In genomic region chr22:47292546-47293320, GRCh38 we compare ENCODE assay signal across 17 cellular contexts.
DNase-seq lines count a peak whose midpoint lies in the region; ATAC-seq and TF ChIP-seq lines count a peak whose summit lies in the region.
"Had no signal": no experiment of that assay in that cellular context is flagged by ENCODE, and none has a peak within 500 bp of the region (broad histone marks: within the 10 kb centered on the region; RNA-seq: fewer than 3 reads in every experiment).

No MANE protein-coding gene starts in this region.

- H3K36me3 Mint-ChIP-seq in activated CD4-positive, alpha-beta T cell treated with anti-CD3 and anti-CD28 coated beads, Interleukin-2, amount 10 ng/mL, durations not matched to agents 7 days and 5 days (ENCODE audit: low read depth) = no peaks in the 10 kb centered on the region
- H3K36me3 Mint-ChIP-seq in activated T-cell treated with anti-CD3 and anti-CD28 coated beads, Interleukin-2, amount 50 U/mL, for 4 hours (ENCODE audit: insufficient read depth) = no peaks in the 10 kb centered on the region
- H3K36me3 Mint-ChIP-seq: natural killer cell had no signal

- H3K4me1 ChIP-seq in esophagus squamous epithelium (peaks cover 0 to 5% (median 0%) of the 10 kb centered on the region in 3 donors), upper lobe of left lung (peaks cover 0 to 15% (median 6%) of the 10 kb centered on the region in 4 donors)
- H3K4me1 ChIP-seq: BE2C had no signal

- WGBS in esophagus squamous epithelium, 2 donors = 65 to 67% methylated on average over 15 to 17 of the region's 18 CpGs
- 67 to 70% methylated on average over 18 of the region's 18 CpGs for WGBS in upper lobe of left lung, 2 donors

- H3K27me3 Mint-ChIP-seq in activated CD4-positive, alpha-beta T cell treated with anti-CD3 and anti-CD28 coated beads, Interleukin-2, amount 10 ng/mL, durations not matched to agents 7 days and 5 days = no peaks in the 10 kb centered on the region
- peaks cover 10% of the 10 kb centered on the region for H3K27me3 Mint-ChIP-seq in activated T-cell treated with anti-CD3 and anti-CD28 coated beads, Interleukin-2, amount 50 U/mL, for 4 hours (ENCODE audit: low read depth)
- H3K27me3 Mint-ChIP-seq: progenitor cell of endocrine pancreas had no signal

- H3K4me3 Mint-ChIP-seq in activated CD4-positive, alpha-beta T cell treated with anti-CD3 and anti-CD28 coated beads, Interleukin-2, amount 10 ng/mL, durations not matched to agents 7 days and 5 days = no peak overlapping the region
- no peak overlapping the region for H3K4me3 Mint-ChIP-seq in activated T-cell treated with anti-CD3 and anti-CD28 coated beads, Interleukin-2, amount 50 U/mL, for 4 hours
- H3K4me3 Mint-ChIP-seq: natural killer cell, T-helper 17 cell had no signal

- intact Hi-C loops in esophagus squamous epithelium (cut with DNase I) (no loop called here), posterior vena cava (cut with DNase I) (no loop called here)

- ATAC-seq in upper lobe of left lung (ENCODE audit: low FRiP score in 2 of 2) = no peak
- ATAC-seq in activated T-cell treated with anti-CD3 and anti-CD28 coated beads, Interleukin-2, amount 50 U/mL, for 4 hours = no peak
- ATAC-seq: gastroesophageal sphincter, natural killer cell, T-helper 17 cell had no signal

- POLR2A ChIA-PET in RWPE1 (lab: Yijun Ruan, JAX; ENCODE audit: low non-redundant PET) = no interaction called here
- POLR2A ChIA-PET in activated CD4-positive, alpha-beta T cell treated with anti-CD3 and anti-CD28 coated beads, Interleukin-2, amount 10 ng/mL, durations not matched to agents 7 days and 5 days (lab: Charles Lee) = no interaction called here

- peaks cover 0 to 70% (median 0%) of the 10 kb centered on the region in 4 donors for H3K27me3 ChIP-seq in esophagus squamous epithelium
- H3K27me3 ChIP-seq in upper lobe of left lung = no peaks in the 10 kb centered on the region
- H3K27me3 ChIP-seq: BE2C had no signal

- CTCF ChIA-PET in RWPE1 (lab: Yijun Ruan, JAX) = no interaction called here
- CTCF ChIA-PET in activated CD4-positive, alpha-beta T cell treated with anti-CD3 and anti-CD28 coated beads, Interleukin-2, amount 10 ng/mL, durations not matched to agents 7 days and 5 days (lab: Charles Lee) = no interaction called here

- peak overlapping the region; percentile 43; the same call in 1 of the 2 replicates for H3K27ac ChIP-seq in RWPE1
- peak overlapping the region in 3 of 4 donors; percentile 30 to 55 (median 52) for H3K27ac ChIP-seq in esophagus squamous epithelium
- H3K27ac ChIP-seq in upper lobe of left lung = peak overlapping the region in 3 of 4 donors; percentile 18 to 72 (median 27)

- no peak overlapping the region for H3K27ac Mint-ChIP-seq in activated CD4-positive, alpha-beta T cell treated with anti-CD3 and anti-CD28 coated beads, Interleukin-2, amount 10 ng/mL, durations not matched to agents 7 days and 5 days
- H3K27ac Mint-ChIP-seq: natural killer cell, progenitor cell of endocrine pancreas, T-helper 17 cell had no signal

- DNase-seq in RWPE1 (ENCODE audit: low spot score) = no peak
- no peak for DNase-seq in esophagus squamous epithelium (lab: John Stamatoyannopoulos, UW)
- peak; percentile 72 for DNase-seq in posterior vena cava (ENCODE audit: low spot score)
- peak in 1 of 2 donors; percentile 21 for DNase-seq in upper lobe of left lung
- no peak for DNase-seq in LoVo (ENCODE audit: low spot score)
- no peak for DNase-seq in activated CD4-positive, alpha-beta T cell treated with anti-CD3 and anti-CD28 coated beads, Interleukin-2, amount 10 ng/mL, durations not matched to agents 7 days and 5 days
- no peak for DNase-seq in activated T-cell treated with anti-CD3 and anti-CD28 coated beads, Interleukin-2, amount 50 U/mL, for 4 hours
- DNase-seq: activated gamma-delta T cell treated with Interleukin-2 at 50 U/mL for 16 hours, aorta, BE2C, GF-D8, MM.1S, natural killer cell, NCI-H1694 treated with DMSO at 0.1 percent for 48 hours, T-helper 17 cell had no signal

- no peaks in the 10 kb centered on the region for H3K4me1 Mint-ChIP-seq in activated CD4-positive, alpha-beta T cell treated with anti-CD3 and anti-CD28 coated beads, Interleukin-2, amount 10 ng/mL, durations not matched to agents 7 days and 5 days
- no peaks in the 10 kb centered on the region for H3K4me1 Mint-ChIP-seq in activated T-cell treated with anti-CD3 and anti-CD28 coated beads, Interleukin-2, amount 50 U/mL, for 4 hours (ENCODE audit: low read depth)
- H3K4me1 Mint-ChIP-seq: natural killer cell, T-helper 17 cell had no signal

- no peaks in the 10 kb centered on the region for H3K9me3 Mint-ChIP-seq in activated CD4-positive, alpha-beta T cell treated with anti-CD3 and anti-CD28 coated beads, Interleukin-2, amount 10 ng/mL, durations not matched to agents 7 days and 5 days
- no peaks in the 10 kb centered on the region for H3K9me3 Mint-ChIP-seq in activated T-cell treated with anti-CD3 and anti-CD28 coated beads, Interleukin-2, amount 50 U/mL, for 4 hours
- H3K9me3 Mint-ChIP-seq: natural killer cell had no signal

- TF ChIP-seq CTCF in RWPE1 (conservative IDR thresholded peaks at IDR 0.05; ENCODE audit: low read depth) = no peak
- TF ChIP-seq CTCF in esophagus squamous epithelium (IDR thresholded peaks at IDR 0.05) = no peak
- no peak for TF ChIP-seq CTCF in upper lobe of left lung (IDR thresholded peaks at IDR 0.05)

- TF ChIP-seq POLR2A in esophagus squamous epithelium (IDR thresholded peaks at IDR 0.05) = no peak
- no peak for TF ChIP-seq POLR2A in upper lobe of left lung (IDR thresholded peaks at IDR 0.05)

- H3K9me3 ChIP-seq in esophagus squamous epithelium (no peaks in the 10 kb centered on the region), upper lobe of left lung (no peaks in the 10 kb centered on the region)
- H3K9me3 ChIP-seq: BE2C, gastroesophageal sphincter had no signal

- H3K4me3 ChIP-seq in esophagus squamous epithelium (no peak overlapping the region), upper lobe of left lung (no peak overlapping the region)
- H3K4me3 ChIP-seq: gastroesophageal sphincter had no signal

- TF ChIP-seq EP300 in upper lobe of left lung (IDR thresholded peaks at IDR 0.05) = peak in 2 of 4 donors; percentile 73 to 74

- no peaks in the 10 kb centered on the region for H3K36me3 ChIP-seq in esophagus squamous epithelium
- H3K36me3 ChIP-seq in upper lobe of left lung = no peaks in the 10 kb centered on the region
- H3K36me3 ChIP-seq: BE2C, gastroesophageal sphincter had no signal
